Comparison of ENCODE assay signal across 8 cellular contexts in genomic region chr6:75602164-75602896, GRCh38. TPM values are rescaled to one million over a fixed set of nuclear protein-coding genes. Genes with fewer than 3 reads are reported as not detected.
DNase-seq lines count a peak whose midpoint lies in the region; ATAC-seq lines count a peak whose summit lies in the region.

No MANE protein-coding gene starts in this region.

- peaks cover 49% of the 10 kb centered on the region for H3K79me2 ChIP-seq in mesendoderm (ENCODE audit: control insufficient read depth, insufficient read depth, low read length)

- H3K18ac ChIP-seq in mesendoderm (ENCODE audit: low read length): peak overlapping the region; percentile 98

- peak overlapping the region; percentile 96 for H3K56ac ChIP-seq in mesendoderm (ENCODE audit: low read length)

- DNase-seq in NCI-H1436 (lab: John Stamatoyannopoulos, UW) (peak; percentile 43), NCI-H1436 treated with DMSO at 0.1 percent for 48 hours (lab: John Stamatoyannopoulos, UW) (no peak), NCI-H1105 (lab: John Stamatoyannopoulos, UW) (peak; percentile 44), mesendoderm (peak; percentile 73)
- peak; percentile 57 for DNase-seq in activated CD4-positive, alpha-beta T cell treated with anti-CD3 and anti-CD28 coated beads, Interleukin-2, amount 50 U/mL, for 1 hour
- peak; percentile 28 to 31 for DNase-seq in stimulated activated CD8-positive, alpha-beta memory T cell treated with anti-CD3 and anti-CD28 coated beads, Interleukin-2, amount 100 ng/mL, for 1 hour (ENCODE audit: low read depth in 2 of 2)

- H4K8ac ChIP-seq in mesendoderm (ENCODE audit: low read depth, low read length): peak overlapping the region; percentile 43

- H2BK120ac ChIP-seq in mesendoderm (ENCODE audit: low read depth, low read length): peak overlapping the region; percentile 16

- H3K9ac ChIP-seq in duodenal mucosa (ENCODE audit: low read depth in 1 of 2, low read length in 2 of 2) (peak overlapping the region; percentile 83 to 96), mesendoderm (ENCODE audit: low read length) (peak overlapping the region; percentile 98)

- no peaks in the 10 kb centered on the region for H3K79me1 ChIP-seq in mesendoderm (ENCODE audit: low read length)

- peak; percentile 36 for ATAC-seq in HG02588 (IDR thresholded peaks at IDR 0.05; ENCODE audit: unreplicated experiment)

- peak overlapping the region; percentile 79 for H2BK5ac ChIP-seq in mesendoderm (ENCODE audit: low read length)

- H2AK5ac ChIP-seq in mesendoderm (ENCODE audit: low read length): no peak overlapping the region

- H3K27ac ChIP-seq in duodenal mucosa (ENCODE audit: low read depth, low read length) (peak overlapping the region; percentile 95), mesendoderm (ENCODE audit: low read depth, low read length) (peak overlapping the region; percentile 93)

- H3K36me3 ChIP-seq in duodenal mucosa (ENCODE audit: control insufficient read depth in 1 of 2, insufficient read depth in 2 of 2, low read length in 2 of 2): no peaks in the 10 kb centered on the region
- H3K36me3 ChIP-seq in mesendoderm (ENCODE audit: control insufficient read depth, insufficient read depth, low read length): no peaks in the 10 kb centered on the region

- H2BK15ac ChIP-seq in mesendoderm (replicated peaks; ENCODE audit: low read depth): no peak overlapping the region

- H3K4me3 ChIP-seq in duodenal mucosa (ENCODE audit: low read depth in 1 of 2, low read length in 2 of 2) (peak overlapping the region; percentile 81 to 98), mesendoderm (ENCODE audit: low read length) (peak overlapping the region; percentile 54)

- H3K9me3 ChIP-seq in duodenal mucosa (ENCODE audit: control insufficient read depth in 1 of 2, low read length in 2 of 2): no peaks in the 10 kb centered on the region

- H3K4me1 ChIP-seq in duodenal mucosa (ENCODE audit: control insufficient read depth in 1 of 2, insufficient read depth in 2 of 2, low read length in 2 of 2) (peaks cover 19 to 29% of the 10 kb centered on the region in 2 donors), mesendoderm (ENCODE audit: control insufficient read depth, low read depth, low read length) (no peaks in the 10 kb centered on the region)

- H3K23ac ChIP-seq in mesendoderm (ENCODE audit: low read length): peak overlapping the region; percentile 91

- H4K5ac ChIP-seq in mesendoderm (ENCODE audit: low read length): no peak overlapping the region

- H3K4ac ChIP-seq in mesendoderm (ENCODE audit: low read depth, low read length): peak overlapping the region; percentile 70

- no CpG with 5 or more reads among the region's 75 CpGs for WGBS in mesendoderm (ENCODE audit: extremely low coverage, insufficient coverage, low lambda C conversion rate)

- H3K27me3 ChIP-seq in duodenal mucosa (ENCODE audit: control insufficient read depth in 1 of 2, insufficient read depth in 2 of 2, low read length in 2 of 2) (no peaks in the 10 kb centered on the region), mesendoderm (ENCODE audit: insufficient read depth, low read length, poor library complexity) (no peaks in the 10 kb centered on the region)

- peak overlapping the region; percentile 22 for H3K4me2 ChIP-seq in mesendoderm (ENCODE audit: low read length)

RNA-seq across cellular contexts. Expression of gene SENP6, which starts 0.7 kb away (rescaled TPM):
- 61.3 TPM for polyA plus RNA-seq in mesendoderm (2013, experiment 1 of 2)
- 60.1 TPM for polyA plus RNA-seq in mesendoderm (2013, experiment 2 of 2)
